In the genomic region with DNA sequence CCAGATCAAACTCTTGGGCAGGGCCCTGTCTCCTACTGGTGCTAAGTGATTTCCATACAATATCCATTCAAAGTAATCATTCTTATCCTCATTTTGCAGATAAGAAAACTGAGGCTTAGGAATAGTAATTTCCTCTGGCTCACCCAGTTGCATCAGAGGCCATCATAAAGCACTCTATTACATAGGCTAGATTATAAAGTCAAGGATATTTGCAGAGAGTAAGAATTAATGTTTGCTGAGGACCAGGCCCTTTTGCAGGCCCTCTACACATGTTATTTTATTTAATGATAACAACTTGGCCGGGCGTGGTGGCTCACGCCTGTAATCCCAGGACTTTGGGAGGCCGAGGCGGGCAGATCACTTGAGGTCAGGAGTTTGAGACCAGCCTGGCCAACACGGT, we compare ENCODE assay signal across 21 cellular contexts.
DNase-seq lines count a peak whose midpoint lies in the region; ATAC-seq, FAIRE-seq and TF ChIP-seq lines count a peak whose summit lies in the region.
"Had no signal": no experiment of that assay in that cellular context is flagged by ENCODE, and none has a peak within 500 bp of the region (broad histone marks: within the 10 kb centered on the region; RNA-seq: fewer than 3 reads in every experiment).

No MANE protein-coding gene starts in this region.

- H3K27ac ChIP-seq in colonic mucosa, result no peak overlapping the region
- H3K27ac ChIP-seq in mesendoderm (ENCODE audit: low read depth, low read length), result no peak overlapping the region
- H3K27ac ChIP-seq in small intestine (ENCODE audit: low read depth in 1 of 2, low read length in 1 of 2), result no peak overlapping the region
- H3K27ac ChIP-seq: 22Rv1; A549; BLaER1 treated with 17β-estradiol and CSF1 and Interleukin-3, amounts not matched to agents 10 nM and 100 nM; C4-2B had no signal

- no peak overlapping the region for H2BK15ac ChIP-seq in mesendoderm (replicated peaks; ENCODE audit: low read depth)

- H3K4me3 ChIP-seq in colonic mucosa (no peak overlapping the region), mesendoderm (ENCODE audit: low read length) (no peak overlapping the region), small intestine (ENCODE audit: low read depth in 1 of 2, low read length in 2 of 2) (no peak overlapping the region)
- H3K4me3 ChIP-seq: A549; BLaER1 treated with 17β-estradiol and CSF1 and Interleukin-3, amounts not matched to agents 10 nM and 100 nM had no signal

- no peak overlapping the region for H2BK5ac ChIP-seq in mesendoderm (ENCODE audit: low read length)

- H3K4me1 ChIP-seq in colonic mucosa (no peaks in the 10 kb centered on the region), mesendoderm (ENCODE audit: control insufficient read depth, low read depth, low read length) (no peaks in the 10 kb centered on the region), small intestine (ENCODE audit: control insufficient read depth in 2 of 2, insufficient read depth in 1 of 2, low read depth in 1 of 2, low read length in 1 of 2) (no peaks in the 10 kb centered on the region)
- H3K4me1 ChIP-seq: A549; BLaER1 treated with 17β-estradiol and CSF1 and Interleukin-3, amounts not matched to agents 10 nM and 100 nM; Caco-2 had no signal

- no peaks in the 10 kb centered on the region for H3K9me3 ChIP-seq in colonic mucosa
- no peaks in the 10 kb centered on the region for H3K9me3 ChIP-seq in small intestine (ENCODE audit: control insufficient read depth, low read depth)
- H3K9me3 ChIP-seq: A549, Caco-2 had no signal

- H2BK120ac ChIP-seq in mesendoderm (ENCODE audit: low read depth, low read length), result no peak overlapping the region

- no CpG with 5 or more reads among the region's 6 CpGs for WGBS in mesendoderm (ENCODE audit: extremely low coverage, insufficient coverage, low lambda C conversion rate)
- WGBS in small intestine, 3 donors, result 54 to 86% (median 82%) methylated on average over 5 to 6 of the region's 6 CpGs

- H3K36me3 ChIP-seq in colonic mucosa, result no peaks in the 10 kb centered on the region
- no peaks in the 10 kb centered on the region for H3K36me3 ChIP-seq in mesendoderm (ENCODE audit: control insufficient read depth, insufficient read depth, low read length)
- H3K36me3 ChIP-seq in small intestine (ENCODE audit: control insufficient read depth in 2 of 2, insufficient read depth in 2 of 2, low read length in 2 of 2), result no peaks in the 10 kb centered on the region
- H3K36me3 ChIP-seq: BLaER1 treated with 17β-estradiol and CSF1 and Interleukin-3, amounts not matched to agents 10 nM and 100 nM had no signal

- H4K8ac ChIP-seq in mesendoderm (ENCODE audit: low read depth, low read length), result no peak overlapping the region

- H3K4me3 Mint-ChIP-seq in natural killer cell treated with Interleukin-12 subunit alpha and Interleukin-12 subunit beta and Interleukin-15 and Interleukin-18, amount 100 ng/mL, for 72 hours, result no peak overlapping the region
- H3K4me3 Mint-ChIP-seq: B cell; CD4-positive, alpha-beta T cell; CD8-positive, alpha-beta T cell had no signal

- no peak overlapping the region for H3K4ac ChIP-seq in mesendoderm (ENCODE audit: low read depth, low read length)

- intact Hi-C loops in colonic mucosa (cut with DNase I), result no loop called here

- no peak overlapping the region for H3K18ac ChIP-seq in mesendoderm (ENCODE audit: low read length)

- H3K79me2 ChIP-seq in mesendoderm (ENCODE audit: control insufficient read depth, insufficient read depth, low read length), result no peaks in the 10 kb centered on the region

- TF ChIP-seq CTCF in colonic mucosa (IDR thresholded peaks at IDR 0.05), result no peak

- no peak overlapping the region for H3K23ac ChIP-seq in mesendoderm (ENCODE audit: low read length)

- H3K27ac Mint-ChIP-seq in natural killer cell treated with Interleukin-12 subunit alpha and Interleukin-12 subunit beta and Interleukin-15 and Interleukin-18, amount 100 ng/mL, for 72 hours, result no peak overlapping the region
- H3K27ac Mint-ChIP-seq: B cell; CD4-positive, alpha-beta T cell; CD8-positive, alpha-beta T cell had no signal

- H2AK5ac ChIP-seq in mesendoderm (ENCODE audit: low read length), result no peak overlapping the region

- DNase-seq in colonic mucosa (peak; percentile 17), mesendoderm (peak; percentile 30), small intestine (peak; percentile 28), epidermal melanocyte (ENCODE audit: insufficient read length, low spot score) (no peak)
- DNase-seq in natural killer cell treated with Interleukin-12 subunit alpha and Interleukin-12 subunit beta and Interleukin-15 and Interleukin-18, amount 100 ng/mL, for 72 hours (ENCODE audit: low spot score), result no peak
- DNase-seq: AML-193; Caco-2; Calu3; CD4-positive, alpha-beta T cell; CD8-positive, alpha-beta T cell; DMS79 treated with DMSO at 0.1 percent for 48 hours; GF-D8 had no signal

- H3K9ac ChIP-seq in colonic mucosa (ENCODE audit: low read depth in 2 of 2, low read length in 2 of 2) (no peak overlapping the region), mesendoderm (ENCODE audit: low read length) (no peak overlapping the region)
- H3K9ac ChIP-seq: BLaER1 treated with 17β-estradiol and CSF1 and Interleukin-3, amounts not matched to agents 10 nM and 100 nM had no signal

- H3K4me2 ChIP-seq in mesendoderm (ENCODE audit: low read length), result no peak overlapping the region
- H3K4me2 ChIP-seq: A549; BLaER1 treated with 17β-estradiol and CSF1 and Interleukin-3, amounts not matched to agents 10 nM and 100 nM had no signal

- no peaks in the 10 kb centered on the region for H3K36me3 Mint-ChIP-seq in natural killer cell treated with Interleukin-12 subunit alpha and Interleukin-12 subunit beta and Interleukin-15 and Interleukin-18, amount 100 ng/mL, for 72 hours
- H3K36me3 Mint-ChIP-seq: CD8-positive, alpha-beta T cell had no signal

- no peaks in the 10 kb centered on the region for H3K4me1 Mint-ChIP-seq in natural killer cell treated with Interleukin-12 subunit alpha and Interleukin-12 subunit beta and Interleukin-15 and Interleukin-18, amount 100 ng/mL, for 72 hours (ENCODE audit: low read depth in 2 of 2)
- H3K4me1 Mint-ChIP-seq: B cell had no signal

- no peak for ATAC-seq in natural killer cell treated with Interleukin-12 subunit alpha and Interleukin-12 subunit beta and Interleukin-15 and Interleukin-18, amount 100 ng/mL, for 72 hours
- ATAC-seq: A549; CD8-positive, alpha-beta T cell had no signal

- peaks cover 0 to 2% of the 10 kb centered on the region in 2 donors for H3K27me3 Mint-ChIP-seq in natural killer cell treated with Interleukin-12 subunit alpha and Interleukin-12 subunit beta and Interleukin-15 and Interleukin-18, amount 100 ng/mL, for 72 hours
- H3K27me3 Mint-ChIP-seq: B cell; CD4-positive, alpha-beta T cell had no signal

- FAIRE-seq in small intestine (lab: Jason Lieb, UNC), result no peak
- FAIRE-seq: D721Med, G401.6, GM12891, GM19239 had no signal

- H3K56ac ChIP-seq in mesendoderm (ENCODE audit: low read length), result no peak overlapping the region

- no peaks in the 10 kb centered on the region for H3K9me3 Mint-ChIP-seq in natural killer cell treated with Interleukin-12 subunit alpha and Interleukin-12 subunit beta and Interleukin-15 and Interleukin-18, amount 100 ng/mL, for 72 hours
- H3K9me3 Mint-ChIP-seq: CD4-positive, alpha-beta T cell; CD8-positive, alpha-beta T cell had no signal

- H3K27me3 ChIP-seq in colonic mucosa (no peaks in the 10 kb centered on the region), mesendoderm (ENCODE audit: insufficient read depth, low read length, poor library complexity) (no peaks in the 10 kb centered on the region), small intestine (ENCODE audit: control insufficient read depth in 2 of 2, insufficient read depth in 2 of 2, low read length in 2 of 2) (no peaks in the 10 kb centered on the region)
- H3K27me3 ChIP-seq: BLaER1 treated with 17β-estradiol and CSF1 and Interleukin-3, amounts not matched to agents 10 nM and 100 nM had no signal

- H4K5ac ChIP-seq in mesendoderm (ENCODE audit: low read length), result no peak overlapping the region

- no peaks in the 10 kb centered on the region for H3K79me1 ChIP-seq in mesendoderm (ENCODE audit: low read length)

Comparison
In these comparisons a context has a peak if more than half of its experiments do, and no peak if none do; other contexts are left out.
1. DNase-seq: peak in colonic mucosa (single experiment), mesendoderm (single experiment) and small intestine (single experiment); none in natural killer cell treated with Interleukin-12 subunit alpha and Interleukin-12 subunit beta and Interleukin-15 and Interleukin-18, amount 100 ng/mL, for 72 hours (single experiment) and epidermal melanocyte (single experiment).